In the genomic region with DNA sequence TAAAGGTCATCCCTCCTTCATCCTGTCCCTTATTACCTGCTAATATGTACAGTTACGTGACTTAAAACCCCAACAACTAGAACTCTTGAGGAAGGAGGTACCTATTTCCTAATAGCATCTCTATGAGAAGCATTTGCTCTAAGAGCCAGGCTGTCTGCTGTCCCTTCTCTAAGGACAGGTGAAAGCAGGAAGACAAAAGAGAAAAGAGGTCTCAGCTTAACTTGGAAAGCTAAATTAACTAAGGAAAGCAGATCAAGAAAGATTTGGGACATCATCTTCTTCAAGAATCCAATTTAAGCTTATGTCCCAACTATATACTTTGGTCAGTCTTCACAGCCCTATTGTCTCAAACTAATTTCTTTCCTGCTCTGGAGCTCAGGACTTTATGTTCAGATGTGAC, we compare ENCODE assay signal across 8 cellular contexts. TPM values are rescaled to one million over a fixed set of nuclear protein-coding genes. Genes with fewer than 3 reads are reported as not detected.
DNase-seq lines count a peak whose midpoint lies in the region; ATAC-seq, FAIRE-seq and TF ChIP-seq lines count a peak whose summit lies in the region.

No MANE protein-coding gene starts in this region.

- no peaks in the 10 kb centered on the region for H3K36me3 Mint-ChIP-seq in natural killer cell

- CTCF ChIA-PET in AG04449 (lab: Yijun Ruan, JAX), result interaction anchor here (1.3 to 3.9 kb wide), 4 partner anchors 10 to 62 kb away, joined by 4 to 16 read pairs (median 7); no protein-coding TSS in a partner anchor

- peak overlapping the region; percentile 88 for H3K4me3 Mint-ChIP-seq in natural killer cell

- H3K27ac Mint-ChIP-seq in natural killer cell, result peak overlapping the region in 1 of 2 donors; percentile 50

- no peak for TF ChIP-seq CTCF in AG04449 (IDR thresholded peaks at IDR 0.05; ENCODE audit: insufficient read depth, low read length, missing control alignments)
- TF ChIP-seq CTCF in bronchial epithelial cell (IDR thresholded peaks at IDR 0.05; ENCODE audit: insufficient read depth, low read length, severe bottlenecking), result no peak
- TF ChIP-seq CTCF in natural killer cell (IDR thresholded peaks at IDR 0.05), result no peak

- peaks cover 48% of the 10 kb centered on the region for H3K27me3 ChIP-seq in HUES6 (ENCODE audit: control insufficient read depth, insufficient read depth, low read length)
- H3K27me3 ChIP-seq in bronchial epithelial cell (ENCODE audit: control insufficient read depth, insufficient read depth, low read length), result no peaks in the 10 kb centered on the region

- intact Hi-C loops in natural killer cell (cut with micrococcal nuclease), result no loop called here

- peak overlapping the region; percentile 86 for H3K4me3 ChIP-seq in AG04449 (ENCODE audit: low read depth, low read length)
- peak overlapping the region; percentile 28; the same call in 1 of the 2 replicates for H3K4me3 ChIP-seq in HUES6 (ENCODE audit: low read depth, low read length)
- peak overlapping the region; percentile 71 for H3K4me3 ChIP-seq in bronchial epithelial cell (ENCODE audit: low read depth, low read length)

- H3K4me1 Mint-ChIP-seq in natural killer cell, result peaks cover 53 to 55% of the 10 kb centered on the region in 2 donors

- H3K27me3 Mint-ChIP-seq in natural killer cell (ENCODE audit: low read depth in 2 of 2), result no peaks in the 10 kb centered on the region

- no peaks in the 10 kb centered on the region for H3K9me3 Mint-ChIP-seq in natural killer cell

- no peak overlapping the region for H3K9ac ChIP-seq in HUES6 (ENCODE audit: low read length)

- no peak overlapping the region for H3K27ac ChIP-seq in HUES6 (ENCODE audit: low read depth, low read length)

- ATAC-seq in natural killer cell (no peak), GM21381 (IDR thresholded peaks at IDR 0.05; ENCODE audit: unreplicated experiment) (no peak)

- DNase-seq in AG04449 (ENCODE audit: low read depth, low spot score) (no peak), bronchial epithelial cell (ENCODE audit: low read depth) (no peak), natural killer cell (no peak), CD1c-positive myeloid dendritic cell (ENCODE audit: extremely low spot score) (no peak), NCI-H2196 treated with DMSO at 0.1 percent for 48 hours (lab: John Stamatoyannopoulos, UW; ENCODE audit: unreplicated experiment) (no peak)
- DNase-seq in stimulated activated CD4-positive, alpha-beta T cell treated with anti-CD3 and anti-CD28 coated beads, Interleukin-1b, Interleukin-23, amount 100 ng/mL, for 48 hours, result no peak

- FAIRE-seq in bronchial epithelial cell (lab: Jason Lieb, UNC), result no peak

- POLR2A ChIA-PET in AG04449 (lab: Yijun Ruan, JAX), result interaction anchor here (0.7 to 0.8 kb wide), 2 partner anchors 11 to 103 kb away, joined by 3 read pairs; no protein-coding TSS in a partner anchor

- H3K9me3 ChIP-seq in HUES6 (ENCODE audit: control insufficient read depth, insufficient read depth, low read depth, low read length), result no peaks in the 10 kb centered on the region

- H3K4me1 ChIP-seq in HUES6 (ENCODE audit: control insufficient read depth, insufficient read depth, low read length), result peaks cover 9% of the 10 kb centered on the region

- no peaks in the 10 kb centered on the region for H3K36me3 ChIP-seq in HUES6 (ENCODE audit: control insufficient read depth, insufficient read depth, low read length)
- no peaks in the 10 kb centered on the region for H3K36me3 ChIP-seq in bronchial epithelial cell (ENCODE audit: control insufficient read depth, insufficient read depth, low read length)

RNA-seq across cellular contexts. Expression of a gene that starts 2.9 kb away (rescaled TPM):
- total RNA-seq in bronchial epithelial cell, result 31.9 and 44.0 TPM in 2 replicates
- total RNA-seq in natural killer cell, result 10 to 100 TPM; 14.2 to 27.5 (median 24.5) TPM

Comparison
In these comparisons a context has a peak if more than half of its experiments do, and no peak if none do; other contexts are left out.
1. H3K4me3 ChIP-seq: peak in every context shown above with its lines; median percentile 86 in AG04449; 71 in bronchial epithelial cell; 28 in HUES6.